ENCODE assay signal across 8 cellular contexts in genomic region chr3:105199217-105199616, GRCh38.
"Had no signal": no experiment of that assay in that cellular context is flagged by ENCODE, and none has a peak within 500 bp of the region (broad histone marks: within the 10 kb centered on the region; RNA-seq: fewer than 3 reads in every experiment).

No MANE protein-coding gene starts in this region.

- H3K27ac Mint-ChIP-seq: IgD-negative memory B cell had no signal

- FAIRE-seq: HepG2, HTR-8/SVneo, K562 had no signal

- H3K27ac ChIP-seq: HL-60 had no signal

- DNase-seq: IMR-90, KBM-7, KG1 had no signal

- H3K4me3 Mint-ChIP-seq: IgD-negative memory B cell had no signal

- ATAC-seq: HepG2, K562 had no signal

- H3K4me3 ChIP-seq: K562 had no signal

- H3K36me3 Mint-ChIP-seq: IgD-negative memory B cell had no signal

- H3K9me3 Mint-ChIP-seq: IgD-negative memory B cell had no signal
